1 cellular context compared by ENCODE assay signal in genomic region chr17:27491713-27492190, GRCh38.
TF ChIP-seq lines count a peak whose summit lies in the region.

No MANE protein-coding gene starts in this region.

TF ChIP-seq in K562, 482 proteins besides CTCF, POLR2A, EP300 and RAD21 (continued from another document and continues in another):
- no peak for TF ChIP-seq AFF4 (CRISPR knock-in tag; IDR thresholded peaks at IDR 0.05)
- TF ChIP-seq SRSF9 (IDR thresholded peaks at IDR 0.05; ENCODE audit: borderline replicate concordance, low read depth, low read length) = no peak
- no peak for TF ChIP-seq BRCA1 (IDR thresholded peaks at IDR 0.05)
- TF ChIP-seq BRCA1 (CRISPR knock-in tag; IDR thresholded peaks at IDR 0.05) = no peak
- no peak for TF ChIP-seq ZBTB34 (CRISPR knock-in tag; IDR thresholded peaks at IDR 0.05)
- no peak for TF ChIP-seq ZBTB11 (CRISPR knock-in tag; IDR thresholded peaks at IDR 0.05)
- TF ChIP-seq CHD2 (IDR thresholded peaks at IDR 0.05; ENCODE audit: low read depth, low read length) = no peak
- TF ChIP-seq STAT6 (CRISPR knock-in tag; IDR thresholded peaks at IDR 0.05) = no peak
- TF ChIP-seq CREB5 (CRISPR knock-in tag; IDR thresholded peaks at IDR 0.05) = no peak
- TF ChIP-seq PCBP2 (IDR thresholded peaks at IDR 0.05; ENCODE audit: low read depth, low read length, poor library complexity, severe bottlenecking) = no peak
- TF ChIP-seq ETS2 (tag; IDR thresholded peaks at IDR 0.05; ENCODE audit: borderline replicate concordance, poor library complexity, severe bottlenecking) = no peak
- TF ChIP-seq PHB (CRISPR knock-in tag; IDR thresholded peaks at IDR 0.05) = no peak
- TF ChIP-seq ILK (tag; IDR thresholded peaks at IDR 0.05; ENCODE audit: borderline replicate concordance, low read depth) = no peak
- no peak for TF ChIP-seq JUND (IDR thresholded peaks at IDR 0.05; ENCODE audit: borderline replicate concordance, low read depth, low read length)
- no peak; the same call in 2 of the 3 replicates for TF ChIP-seq JUND (tag; IDR thresholded peaks at IDR 0.05; ENCODE audit: borderline replicate concordance, low read depth, low read length)
- TF ChIP-seq TBP (optimal IDR thresholded peaks at IDR 0.05; ENCODE audit: low read depth, low read length) = peak; percentile 55
- no peak for TF ChIP-seq TCFL5 (CRISPR knock-in tag; conservative IDR thresholded peaks at IDR 0.05)
- no peak for TF ChIP-seq RUNX1 (IDR thresholded peaks at IDR 0.05; ENCODE audit: low read depth)
- TF ChIP-seq BRF2 (IDR thresholded peaks at IDR 0.05; ENCODE audit: borderline replicate concordance, insufficient read depth, insufficient read length) = no peak
- TF ChIP-seq ZBED1 (IDR thresholded peaks at IDR 0.05) = no peak
- no peak for TF ChIP-seq HNRNPUL1 (IDR thresholded peaks at IDR 0.05; ENCODE audit: low read length)
- peak; percentile 85 for TF ChIP-seq MITF (IDR thresholded peaks at IDR 0.05)
- TF ChIP-seq CHD1 (IDR thresholded peaks at IDR 0.05; ENCODE audit: low read length) = no peak
- TF ChIP-seq ZFP36 (IDR thresholded peaks at IDR 0.05; ENCODE audit: low read depth, low read length, partially characterized antibody) = no peak
- TF ChIP-seq ZNF253 (CRISPR knock-in tag; conservative IDR thresholded peaks at IDR 0.05) = no peak
- TF ChIP-seq ZBTB9 (CRISPR knock-in tag; IDR thresholded peaks at IDR 0.05) = no peak
- no peak for TF ChIP-seq CEBPZ (IDR thresholded peaks at IDR 0.05; ENCODE audit: borderline replicate concordance, low read depth, low read length)
- TF ChIP-seq KHSRP (IDR thresholded peaks at IDR 0.05) = no peak
- TF ChIP-seq KLF6 (CRISPR knock-in tag; IDR thresholded peaks at IDR 0.05; ENCODE audit: borderline replicate concordance) = no peak
- 0 out of 2 replicates have a peak, but pooled peaks have one; percentile 27 for TF ChIP-seq MAFG (tag; conservative IDR thresholded peaks at IDR 0.05)
- no peak for TF ChIP-seq ZNF561 (CRISPR knock-in tag; conservative IDR thresholded peaks at IDR 0.05)
- peak; percentile 57; the same call in 1 of the 2 replicates for TF ChIP-seq NCOA1 (IDR thresholded peaks at IDR 0.05; ENCODE audit: low read depth)
- TF ChIP-seq FOXM1 (IDR thresholded peaks at IDR 0.05; ENCODE audit: low read depth) = no peak; the same call in 1 of the 2 replicates
- TF ChIP-seq FOXM1 (CRISPR knock-in tag; IDR thresholded peaks at IDR 0.05; ENCODE audit: low read depth) = no peak
- TF ChIP-seq ZNF436 (CRISPR knock-in tag; IDR thresholded peaks at IDR 0.05) = no peak
- 0 out of 2 replicates have a peak, but pooled peaks have one; percentile 57 for TF ChIP-seq SMARCE1 (IDR thresholded peaks at IDR 0.05)
- TF ChIP-seq SRSF7 (optimal IDR thresholded peaks at IDR 0.05; ENCODE audit: low read depth, low read length) = no peak
- TF ChIP-seq ZNF785 (CRISPR knock-in tag; IDR thresholded peaks at IDR 0.05) = no peak
- no peak for TF ChIP-seq KAT8 (IDR thresholded peaks at IDR 0.05; ENCODE audit: low read depth)
- TF ChIP-seq KLF10 (CRISPR knock-in tag; IDR thresholded peaks at IDR 0.05) = no peak
- no peak for TF ChIP-seq ZNF551 (CRISPR knock-in tag; IDR thresholded peaks at IDR 0.05)
- TF ChIP-seq U2AF2 (optimal IDR thresholded peaks at IDR 0.05; ENCODE audit: low read depth, low read length) = no peak
- TF ChIP-seq TEAD1 (CRISPR knock-in tag; IDR thresholded peaks at IDR 0.05) = no peak
- no peak for TF ChIP-seq SOX6 (IDR thresholded peaks at IDR 0.05)
- no peak for TF ChIP-seq ZNF217 (CRISPR knock-in tag; IDR thresholded peaks at IDR 0.05)
- no peak for TF ChIP-seq PRPF4 (IDR thresholded peaks at IDR 0.05; ENCODE audit: insufficient read depth, low read depth, low read length, poor library complexity, severe bottlenecking)
